ENCODE assay signal across 10 cellular contexts in genomic region chr3:130850846-130851245, GRCh38. TPM values are rescaled to one million over a fixed set of nuclear protein-coding genes. Genes with fewer than 3 reads are reported as not detected.
DNase-seq lines count a peak whose midpoint lies in the region; ATAC-seq, FAIRE-seq and TF ChIP-seq lines count a peak whose summit lies in the region.
"Had no signal": no experiment of that assay in that cellular context is flagged by ENCODE, and none has a peak within 500 bp of the region (broad histone marks: within the 10 kb centered on the region; RNA-seq: fewer than 3 reads in every experiment).

No MANE protein-coding gene starts in this region.

- no peak for ATAC-seq in stimulated activated naive CD8-positive, alpha-beta T cell treated with anti-CD3 and anti-CD28 coated beads, Interleukin-15, Interleukin-2, amounts not matched to agents 100 U/mL and 50 U/mL, for 24 hours
- no peak for ATAC-seq in aorta (ENCODE audit: low FRiP score)

- H3K4me1 ChIP-seq in aorta (ENCODE audit: control insufficient read depth in 1 of 2, insufficient read depth in 2 of 2, low read length in 2 of 2): no peaks in the 10 kb centered on the region
- H3K4me1 ChIP-seq in esophagus muscularis mucosa: peaks cover 11 to 30% (median 16%) of the 10 kb centered on the region in 4 donors

- no peak for TF ChIP-seq POLR2A in esophagus muscularis mucosa (IDR thresholded peaks at IDR 0.05; ENCODE audit: low read depth)

- H3K36me3 ChIP-seq in aorta (ENCODE audit: control insufficient read depth in 1 of 2, insufficient read depth in 2 of 2, low read length in 1 of 2) (no peaks in the 10 kb centered on the region), esophagus muscularis mucosa (no peaks in the 10 kb centered on the region)

- H3K4me3 Mint-ChIP-seq in stimulated activated naive CD8-positive, alpha-beta T cell treated with anti-CD3 and anti-CD28 coated beads, Interleukin-15, Interleukin-2, amounts not matched to agents 100 ng/mL and 50 ng/mL, for 24 hours: peak overlapping the region; percentile 50
- H3K4me3 Mint-ChIP-seq in activated naive CD8-positive, alpha-beta T cell: peak overlapping the region; percentile 75

- H3K9me3 ChIP-seq in aorta (ENCODE audit: control insufficient read depth, low read length): no peaks in the 10 kb centered on the region
- no peaks in the 10 kb centered on the region for H3K9me3 ChIP-seq in esophagus muscularis mucosa

- 26 to 31% methylated on average over 7 of the region's 7 CpGs for WGBS in aorta, 2 donors
- WGBS in esophagus muscularis mucosa: 56% methylated on average over 7 of the region's 7 CpGs

- H3K4me3 ChIP-seq in aorta (ENCODE audit: low read length in 2 of 2) (peak overlapping the region; percentile 43 to 84), esophagus muscularis mucosa (peak overlapping the region in 2 of 4 donors; percentile 6 to 12)

- TF ChIP-seq CTCF in D721Med (IDR thresholded peaks at IDR 0.05; ENCODE audit: insufficient read depth, missing control alignments) (no peak), esophagus muscularis mucosa (IDR thresholded peaks at IDR 0.05) (no peak)

- FAIRE-seq in D721Med (lab: Jason Lieb, UNC): no peak

- peaks cover 30% of the 10 kb centered on the region for H3K4me1 Mint-ChIP-seq in stimulated activated naive CD8-positive, alpha-beta T cell treated with anti-CD3 and anti-CD28 coated beads, Interleukin-15, Interleukin-2, amounts not matched to agents 100 ng/mL and 50 ng/mL, for 24 hours (ENCODE audit: low read depth)
- H3K4me1 Mint-ChIP-seq in activated naive CD8-positive, alpha-beta T cell (ENCODE audit: low read depth): peaks cover 28% of the 10 kb centered on the region

- H3K36me3 Mint-ChIP-seq in stimulated activated naive CD8-positive, alpha-beta T cell treated with anti-CD3 and anti-CD28 coated beads, Interleukin-15, Interleukin-2, amounts not matched to agents 100 ng/mL and 50 ng/mL, for 24 hours (ENCODE audit: low read depth): no peaks in the 10 kb centered on the region
- H3K36me3 Mint-ChIP-seq in activated naive CD8-positive, alpha-beta T cell: no peaks in the 10 kb centered on the region

- H3K27ac ChIP-seq in aorta (ENCODE audit: low read depth in 1 of 2, low read length in 2 of 2): no peak overlapping the region
- peak overlapping the region in 1 of 4 donors; percentile 34 for H3K27ac ChIP-seq in esophagus muscularis mucosa (replicated peaks in 1 of 4)

- no peaks in the 10 kb centered on the region for H3K9me3 Mint-ChIP-seq in stimulated activated naive CD8-positive, alpha-beta T cell treated with anti-CD3 and anti-CD28 coated beads, Interleukin-15, Interleukin-2, amounts not matched to agents 100 ng/mL and 50 ng/mL, for 24 hours
- H3K9me3 Mint-ChIP-seq in activated naive CD8-positive, alpha-beta T cell (ENCODE audit: low read depth): no peaks in the 10 kb centered on the region

- DNase-seq in stimulated activated naive CD8-positive, alpha-beta T cell treated with anti-CD3 and anti-CD28 coated beads, Interleukin-15, Interleukin-2, amounts not matched to agents 100 U/mL and 50 U/mL, for 24 hours: no peak
- peak; percentile 21 for DNase-seq in left kidney (ENCODE audit: low read depth, low spot score)
- no peak for DNase-seq in aorta
- DNase-seq in hippocampal formation (lab: John Stamatoyannopoulos, UW): no peak
- no peak for DNase-seq in D721Med (ENCODE audit: insufficient read length, low spot score)
- no peak for DNase-seq in esophagus muscularis mucosa (ENCODE audit: extremely low spot score)
- DNase-seq: kidney glomerular epithelial cell, NCI-H2081 treated with DMSO at 0.1 percent for 48 hours had no signal

- no peaks in the 10 kb centered on the region for H3K27me3 ChIP-seq in aorta (ENCODE audit: control insufficient read depth in 1 of 2, insufficient read depth in 2 of 2, low read length in 1 of 2)
- H3K27me3 ChIP-seq in esophagus muscularis mucosa: no peaks in the 10 kb centered on the region

- TF ChIP-seq EP300 in esophagus muscularis mucosa (IDR thresholded peaks at IDR 0.05): no peak

- intact Hi-C loops in aorta (cut with DNase I): no loop called here
- intact Hi-C loops in esophagus muscularis mucosa (cut with DNase I): no loop called here

- H3K27ac Mint-ChIP-seq in stimulated activated naive CD8-positive, alpha-beta T cell treated with anti-CD3 and anti-CD28 coated beads, Interleukin-15, Interleukin-2, amounts not matched to agents 100 ng/mL and 50 ng/mL, for 24 hours: peak overlapping the region; percentile 62
- peak overlapping the region; percentile 83 for H3K27ac Mint-ChIP-seq in activated naive CD8-positive, alpha-beta T cell

- peaks cover 23% of the 10 kb centered on the region for H3K27me3 Mint-ChIP-seq in stimulated activated naive CD8-positive, alpha-beta T cell treated with anti-CD3 and anti-CD28 coated beads, Interleukin-15, Interleukin-2, amounts not matched to agents 100 ng/mL and 50 ng/mL, for 24 hours
- H3K27me3 Mint-ChIP-seq in activated naive CD8-positive, alpha-beta T cell: peaks cover 4% of the 10 kb centered on the region

RNA-seq across cellular contexts. Expression of gene ATP2C1, which starts 43.0 kb away (rescaled TPM):
- total RNA-seq in aorta: 10 to 100 TPM; 58.8 to 67.5 TPM
- 10 to 100 TPM; 21.8 to 27.9 TPM for polyA plus RNA-seq in aorta
- total RNA-seq in esophagus muscularis mucosa: 10 to 100 TPM; 32.1 to 52.3 (median 35.0) TPM
